Comparison of ENCODE assay signal across 24 cellular contexts in the genomic region with DNA sequence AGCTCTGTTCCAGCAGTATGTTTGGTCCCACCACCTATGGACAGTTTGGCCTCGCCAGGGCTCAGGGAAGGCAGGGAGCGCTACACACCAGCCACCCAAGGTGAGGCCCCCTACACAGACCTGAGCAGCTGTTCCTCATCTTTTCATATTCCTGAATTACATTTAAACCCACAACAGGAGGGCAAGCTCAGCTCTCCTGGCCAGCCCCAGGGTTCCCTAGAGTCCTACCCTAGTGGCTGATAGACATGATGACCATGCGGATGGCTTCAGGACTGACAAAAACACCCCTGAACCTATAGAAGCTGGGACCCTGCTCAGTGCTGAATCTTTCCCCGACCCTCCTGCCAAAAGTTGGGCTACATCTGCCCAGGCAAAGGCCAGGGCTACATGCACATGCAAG. TPM values are rescaled to one million over a fixed set of nuclear protein-coding genes. Genes with fewer than 3 reads are reported as not detected.
"Had no signal": no experiment of that assay in that cellular context is flagged by ENCODE, and none has a peak within 500 bp of the region (broad histone marks: within the 10 kb centered on the region; RNA-seq: fewer than 3 reads in every experiment).

No MANE protein-coding gene starts in this region.

- H3K27me3 ChIP-seq: vagina had no signal

- H3K4me2 ChIP-seq: hepatocyte had no signal

- FAIRE-seq: colon, islet of Langerhans had no signal

- H3K79me2 ChIP-seq: hepatocyte had no signal

- DNase-seq: cerebellar nuclear complex; dermis blood vessel endothelial cell; foreskin melanocyte; kidney glomerular epithelial cell; mucosa of descending colon; psoas muscle; spleen; stimulated activated CD4-positive, alpha-beta T cell treated with anti-CD3 and anti-CD28 coated beads, Interleukin-15, amount 100 ng/mL, for 24 hours; stimulated activated CD4-positive, alpha-beta T cell treated with anti-CD3 and anti-CD28 coated beads, Interleukin-1b, Interleukin-23, amount 100 ng/mL, for 48 hours; stimulated activated CD4-positive, alpha-beta T cell treated with anti-CD3 and anti-CD28 coated beads, Interleukin-4, amount 100 ng/mL, for 24 hours; stimulated activated naive B cell treated with anti-CD40 and anti-IgM and Interleukin-4, amounts not matched to agents 10 μg/mL and 1 μg/mL and 100 μg/mL, for 72 hours; upper lobe of left lung had no signal

- H3K9me3 Mint-ChIP-seq: nephron; stimulated activated naive B cell treated with anti-CD40 and anti-IgM and Interleukin-4, amounts not matched to agents 10 μg/mL and 1 μg/mL and 100 μg/mL, for 72 hours had no signal

- H3K9me3 ChIP-seq: mucosa of descending colon, psoas muscle, spleen, upper lobe of left lung, vagina had no signal

- H3K4me1 Mint-ChIP-seq: nephron had no signal

- H3K36me3 Mint-ChIP-seq: stimulated activated naive B cell treated with anti-CD40 and anti-IgM and Interleukin-4, amounts not matched to agents 10 μg/mL and 1 μg/mL and 100 μg/mL, for 72 hours had no signal

- H3K27ac Mint-ChIP-seq: nephron had no signal

- H3K4me3 Mint-ChIP-seq: nephron; stimulated activated naive B cell treated with anti-CD40 and anti-IgM and Interleukin-4, amounts not matched to agents 10 μg/mL and 1 μg/mL and 100 μg/mL, for 72 hours had no signal

- H2AFZ ChIP-seq: hepatocyte had no signal

- H3K4me3 ChIP-seq: hepatocyte, mucosa of descending colon, psoas muscle, spleen, upper lobe of left lung, vagina had no signal

- H3K36me3 ChIP-seq: spleen, upper lobe of left lung, vagina had no signal

- ATAC-seq: mucosa of descending colon; psoas muscle; sciatic nerve; stimulated activated naive B cell treated with anti-CD40 and anti-IgM and Interleukin-4, amounts not matched to agents 10 μg/mL and 1 μg/mL and 100 μg/mL, for 72 hours had no signal

- H3K27ac ChIP-seq: hepatocyte, psoas muscle, spleen, upper lobe of left lung, vagina had no signal

RNA-seq across cellular contexts. Expression of gene FOXE1, which starts 6.7 kb away (rescaled TPM):
- total RNA-seq: liver, lung microvascular endothelial cell, mesenteric fat pad, mucosa of descending colon, myocyte, omental fat pad, psoas muscle, sciatic nerve, skeletal muscle tissue, spleen had no signal
- polyA plus RNA-seq: liver, psoas muscle had no signal
